ENCODE assay signal across 1 cellular context in genomic region chr6:15505463-15505918, GRCh38.
TF ChIP-seq lines count a peak whose summit lies in the region.

No MANE protein-coding gene starts in this region.

TF ChIP-seq in GM23338, 12 proteins besides CTCF, POLR2A, EP300 and RAD21 (continued from another document):
- TF ChIP-seq ZNF462 (CRISPR knock-in tag; IDR thresholded peaks at IDR 0.05) (no peak), ZNF331 (CRISPR knock-in tag; IDR thresholded peaks at IDR 0.05; ENCODE audit: low read depth) (no peak), ZNF114 (CRISPR knock-in tag; IDR thresholded peaks at IDR 0.05) (no peak), CREB1 (CRISPR knock-in tag; IDR thresholded peaks at IDR 0.05; ENCODE audit: low read depth) (no peak), JUNB (IDR thresholded peaks at IDR 0.05; ENCODE audit: unreplicated experiment) (no peak), NANOG (IDR thresholded peaks at IDR 0.05; ENCODE audit: borderline replicate concordance) (no peak), REST (IDR thresholded peaks at IDR 0.05; ENCODE audit: unreplicated experiment) (no peak), EZH2 (IDR thresholded peaks at IDR 0.05; ENCODE audit: low read depth, unreplicated experiment) (no peak), EZH2phosphoT487 (IDR thresholded peaks at IDR 0.05; ENCODE audit: unreplicated experiment) (no peak), STAT1 (IDR thresholded peaks at IDR 0.05; ENCODE audit: unreplicated experiment) (no peak)
- TF ChIP-seq, protein P1, sequence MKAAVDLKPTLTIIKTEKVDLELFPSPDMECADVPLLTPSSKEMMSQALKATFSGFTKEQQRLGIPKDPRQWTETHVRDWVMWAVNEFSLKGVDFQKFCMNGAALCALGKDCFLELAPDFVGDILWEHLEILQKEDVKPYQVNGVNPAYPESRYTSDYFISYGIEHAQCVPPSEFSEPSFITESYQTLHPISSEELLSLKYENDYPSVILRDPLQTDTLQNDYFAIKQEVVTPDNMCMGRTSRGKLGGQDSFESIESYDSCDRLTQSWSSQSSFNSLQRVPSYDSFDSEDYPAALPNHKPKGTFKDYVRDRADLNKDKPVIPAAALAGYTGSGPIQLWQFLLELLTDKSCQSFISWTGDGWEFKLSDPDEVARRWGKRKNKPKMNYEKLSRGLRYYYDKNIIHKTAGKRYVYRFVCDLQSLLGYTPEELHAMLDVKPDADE (IDR thresholded peaks at IDR 0.05) = no peak
TF ChIP-seq in GM23338: peak in this region for 0.
